ENCODE assay signal across 19 cellular contexts in genomic region chr6:129599467-129599866, GRCh38.
"Had no signal": no experiment of that assay in that cellular context is flagged by ENCODE, and none has a peak within 500 bp of the region (broad histone marks: within the 10 kb centered on the region; RNA-seq: fewer than 3 reads in every experiment).

No MANE protein-coding gene starts in this region.

- H3K4me1 Mint-ChIP-seq: activated naive CD4-positive, alpha-beta T cell treated with anti-CD3 and anti-CD28 coated beads, Interleukin-2, amount 10 ng/mL, durations not matched to agents 7 days and 5 days; activated naive CD8-positive, alpha-beta T cell treated with anti-CD3 and anti-CD28 coated beads, Interleukin-2, amount 50 U/mL, for 24 hours; central memory CD8-positive, alpha-beta T cell had no signal

- H3K9me3 ChIP-seq: colonic mucosa, thoracic aorta, upper lobe of right lung had no signal

- H3K27ac Mint-ChIP-seq: activated naive CD4-positive, alpha-beta T cell treated with anti-CD3 and anti-CD28 coated beads, Interleukin-2, amount 10 ng/mL, durations not matched to agents 7 days and 5 days; activated naive CD8-positive, alpha-beta T cell treated with anti-CD3 and anti-CD28 coated beads, Interleukin-2, amount 50 U/mL, for 24 hours; nephron; stimulated activated naive B cell treated with anti-CD40 and anti-IgM and Interleukin-4, amounts not matched to agents 10 μg/mL and 1 μg/mL and 100 μg/mL, for 72 hours had no signal

- H3K4me1 ChIP-seq: colonic mucosa, upper lobe of right lung had no signal

- H3K36me3 ChIP-seq: colonic mucosa, thoracic aorta had no signal

- H3K4me3 Mint-ChIP-seq: activated naive CD4-positive, alpha-beta T cell treated with anti-CD3 and anti-CD28 coated beads, Interleukin-2, amount 10 ng/mL, durations not matched to agents 7 days and 5 days; activated naive CD8-positive, alpha-beta T cell treated with anti-CD3 and anti-CD28 coated beads, Interleukin-2, amount 50 U/mL, for 24 hours; activated T-cell treated with anti-CD3 and anti-CD28 coated beads, Interleukin-2, amount 50 U/mL, for 4 hours; central memory CD8-positive, alpha-beta T cell; nephron; stimulated activated naive B cell treated with anti-CD40 and anti-IgM and Interleukin-4, amounts not matched to agents 10 μg/mL and 1 μg/mL and 100 μg/mL, for 72 hours had no signal

- H3K9me3 Mint-ChIP-seq: activated naive CD4-positive, alpha-beta T cell treated with anti-CD3 and anti-CD28 coated beads, Interleukin-2, amount 10 ng/mL, durations not matched to agents 7 days and 5 days; activated naive CD8-positive, alpha-beta T cell treated with anti-CD3 and anti-CD28 coated beads, Interleukin-2, amount 50 U/mL, for 24 hours; activated T-cell treated with anti-CD3 and anti-CD28 coated beads, Interleukin-2, amount 50 U/mL, for 4 hours; central memory CD8-positive, alpha-beta T cell; nephron; stimulated activated naive B cell treated with anti-CD40 and anti-IgM and Interleukin-4, amounts not matched to agents 10 μg/mL and 1 μg/mL and 100 μg/mL, for 72 hours had no signal

- H3K36me3 Mint-ChIP-seq: stimulated activated naive B cell treated with anti-CD40 and anti-IgM and Interleukin-4, amounts not matched to agents 10 μg/mL and 1 μg/mL and 100 μg/mL, for 72 hours had no signal

- DNase-seq: activated CD4-positive, alpha-beta T cell treated with anti-CD3 and anti-CD28 coated beads, Interleukin-2, amount 50 U/mL, for 1 hour; activated CD8-positive, alpha-beta memory T cell treated with anti-CD3 and anti-CD28 coated beads, Interleukin-2, amount 50 U/mL, for 4 hours; activated naive CD4-positive, alpha-beta T cell treated with anti-CD3 and anti-CD28 coated beads, Interleukin-2, amount 10 ng/mL, durations not matched to agents 7 days and 5 days; activated naive CD8-positive, alpha-beta T cell treated with anti-CD3 and anti-CD28 coated beads, Interleukin-2, amount 50 U/mL, for 24 hours; activated T-cell treated with anti-CD3 and anti-CD28 coated beads, Interleukin-2, amount 50 U/mL, for 4 hours; aorta; brain microvascular endothelial cell; colonic mucosa; foreskin keratinocyte; hippocampal formation; kidney; midbrain; stimulated activated naive B cell treated with anti-CD40 and anti-IgM and Interleukin-4, amounts not matched to agents 10 μg/mL and 1 μg/mL and 100 μg/mL, for 72 hours; T1000; upper lobe of right lung had no signal

- H3K4me3 ChIP-seq: colonic mucosa, lung, thoracic aorta, upper lobe of right lung had no signal

- H3K27me3 ChIP-seq: brain microvascular endothelial cell, colonic mucosa, foreskin keratinocyte, upper lobe of right lung had no signal

- H3K27me3 Mint-ChIP-seq: activated naive CD8-positive, alpha-beta T cell treated with anti-CD3 and anti-CD28 coated beads, Interleukin-2, amount 50 U/mL, for 24 hours; central memory CD8-positive, alpha-beta T cell; stimulated activated naive B cell treated with anti-CD40 and anti-IgM and Interleukin-4, amounts not matched to agents 10 μg/mL and 1 μg/mL and 100 μg/mL, for 72 hours had no signal

- H3K27ac ChIP-seq: brain microvascular endothelial cell, colonic mucosa, foreskin keratinocyte, thoracic aorta, upper lobe of right lung had no signal
